ENCODE assay signal across 1 cellular context in genomic region chr12:24955853-24956252, GRCh38.
TF ChIP-seq lines count a peak whose summit lies in the region.

No MANE protein-coding gene starts in this region.

TF ChIP-seq in K562, 482 proteins besides CTCF, POLR2A, EP300 and RAD21 (continued from another document):
- no peak for TF ChIP-seq PHF8 (IDR thresholded peaks at IDR 0.05; ENCODE audit: borderline replicate concordance, low read length)
- TF ChIP-seq CHCHD3 (CRISPR knock-in tag; IDR thresholded peaks at IDR 0.05): no peak
- TF ChIP-seq, protein P1, sequence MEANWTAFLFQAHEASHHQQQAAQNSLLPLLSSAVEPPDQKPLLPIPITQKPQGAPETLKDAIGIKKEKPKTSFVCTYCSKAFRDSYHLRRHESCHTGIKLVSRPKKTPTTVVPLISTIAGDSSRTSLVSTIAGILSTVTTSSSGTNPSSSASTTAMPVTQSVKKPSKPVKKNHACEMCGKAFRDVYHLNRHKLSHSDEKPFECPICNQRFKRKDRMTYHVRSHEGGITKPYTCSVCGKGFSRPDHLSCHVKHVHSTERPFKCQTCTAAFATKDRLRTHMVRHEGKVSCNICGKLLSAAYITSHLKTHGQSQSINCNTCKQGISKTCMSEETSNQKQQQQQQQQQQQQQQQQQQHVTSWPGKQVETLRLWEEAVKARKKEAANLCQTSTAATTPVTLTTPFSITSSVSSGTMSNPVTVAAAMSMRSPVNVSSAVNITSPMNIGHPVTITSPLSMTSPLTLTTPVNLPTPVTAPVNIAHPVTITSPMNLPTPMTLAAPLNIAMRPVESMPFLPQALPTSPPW (CRISPR knock-in tag; IDR thresholded peaks at IDR 0.05): peak; percentile 27; the same call in 1 of the 2 replicates
- 0 out of 2 replicates have a peak, but pooled peaks have one; percentile 59 for TF ChIP-seq ZNF512 (tag; IDR thresholded peaks at IDR 0.05)
- TF ChIP-seq TAF1 (IDR thresholded peaks at IDR 0.05; ENCODE audit: control insufficient read depth, extremely low read depth, insufficient read depth, low read length, severe bottlenecking): no peak
- TF ChIP-seq NFRKB (IDR thresholded peaks at IDR 0.05; ENCODE audit: low read depth): 0 out of 2 replicates have a peak, but pooled peaks have one; percentile 35
- TF ChIP-seq EGR1 (conservative IDR thresholded peaks at IDR 0.05): peak; percentile 78
